ENCODE assay signal across 8 cellular contexts in genomic region chr18:58682429-58683069, GRCh38. TPM values are rescaled to one million over a fixed set of nuclear protein-coding genes. Genes with fewer than 3 reads are reported as not detected.
DNase-seq lines count a peak whose midpoint lies in the region; ATAC-seq, FAIRE-seq and TF ChIP-seq lines count a peak whose summit lies in the region.

No MANE protein-coding gene starts in this region.

- TF ChIP-seq POLR2A in GM12892 (IDR thresholded peaks at IDR 0.05; ENCODE audit: low read depth, low read length) = no peak

- FAIRE-seq in GM12892 (lab: Jason Lieb, UNC) (peak; percentile 30), RCC 7860 (lab: Jason Lieb, UNC) (peak; percentile 97)

- no peak for ATAC-seq in HG02763 (IDR thresholded peaks at IDR 0.05; ENCODE audit: unreplicated experiment)

- DNase-seq in GM12892 (ENCODE audit: insufficient read length) = no peak
- peak; percentile 90 for DNase-seq in RCC 7860 (ENCODE audit: low spot score)
- DNase-seq in fibroblast of peridontal ligament (ENCODE audit: extremely low read depth) = peak; percentile 94
- DNase-seq in pulmonary artery endothelial cell (ENCODE audit: low read depth, low spot score) = peak; percentile 29
- DNase-seq in NOMO-1 treated with DMSO at 0.1 percent for 48 hours (lab: John Stamatoyannopoulos, UW; ENCODE audit: unreplicated experiment) = no peak
- no peak for DNase-seq in superior temporal gyrus (ENCODE audit: extremely low spot score)
- no peak for DNase-seq in NCI-H1694 treated with DMSO at 0.1 percent for 48 hours (lab: John Stamatoyannopoulos, UW)

RNA-seq across cellular contexts. Expression of gene MALT1, which starts 11.3 kb away (rescaled TPM):
- 44.0 TPM for polyA plus RNA-seq in GM12892 (2012; ENCODE audit: missing spikeins)
- total RNA-seq in pulmonary artery endothelial cell = 9.2 and 17.6 TPM in 2 replicates

RNA-seq across cellular contexts. Expression of gene ALPK2, which starts 53.7 kb away (rescaled TPM):
- 4.3 TPM for polyA plus RNA-seq in GM12892 (2012; ENCODE audit: missing spikeins)
- not detected in 2 replicates for total RNA-seq in pulmonary artery endothelial cell

Comparison
In these comparisons a context has a peak if more than half of its experiments do, and no peak if none do; other contexts are left out.
1. DNase-seq: peak in RCC 7860 (single experiment), fibroblast of peridontal ligament (single experiment) and pulmonary artery endothelial cell (single experiment); none in GM12892 (single experiment), NOMO-1 treated with DMSO at 0.1 percent for 48 hours (single experiment), superior temporal gyrus (single experiment) and NCI-H1694 treated with DMSO at 0.1 percent for 48 hours (single experiment).